In the genomic region with DNA sequence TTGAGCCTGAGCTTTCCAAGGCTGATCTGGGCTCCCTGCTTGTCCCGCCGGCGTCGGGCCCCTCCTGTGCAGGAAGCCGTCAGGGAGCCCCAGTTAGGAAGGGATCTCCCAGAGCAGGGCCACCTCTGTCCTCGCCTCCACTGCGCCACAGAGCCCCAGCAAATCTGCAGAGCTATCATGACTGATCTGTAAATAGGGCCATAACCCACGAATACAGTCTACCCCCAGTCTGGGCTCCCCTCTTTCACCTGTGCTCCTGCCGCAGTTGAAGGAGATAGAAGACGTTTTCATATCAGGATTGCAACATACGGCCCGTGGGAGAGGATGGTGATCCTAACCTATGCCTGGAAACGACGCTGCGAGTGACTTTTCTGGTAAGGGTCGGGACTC, we compare ENCODE assay signal across 8 cellular contexts.
A peak's percentile ranks its signal among the peaks of the same experiment; 100 is the strongest.
DNase-seq lines count a peak whose midpoint lies in the region; ATAC-seq and TF ChIP-seq lines count a peak whose summit lies in the region.

No MANE protein-coding gene starts in this region.

- H3K27ac ChIP-seq in SK-N-SH (ENCODE audit: low read depth in 2 of 2, low read length in 1 of 2) (peak overlapping the region in 1 of 2 experiments; percentile 68; a peak in 2 of 4 replicates), WERI-Rb-1 (peak overlapping the region; percentile 52), hepatocyte (peak overlapping the region; percentile 5), neural progenitor cell (no peak overlapping the region)

- no peak for DNase-seq in SK-N-SH
- DNase-seq in WERI-Rb-1: peak; percentile 44
- DNase-seq in hepatocyte (ENCODE audit: low spot score): no peak
- no peak for DNase-seq in stimulated activated naive B cell treated with anti-CD40 and anti-IgM and Interleukin-4, amounts not matched to agents 10 μg/mL and 1 μg/mL and 100 μg/mL, for 72 hours
- DNase-seq in neural progenitor cell (ENCODE audit: low spot score): no peak
- no peak for DNase-seq in NCI-H1694 treated with DMSO at 0.1 percent for 48 hours (lab: John Stamatoyannopoulos, UW)
- DNase-seq in NCI-H1436 treated with DMSO at 0.1 percent for 48 hours (lab: John Stamatoyannopoulos, UW): no peak

- TF ChIP-seq CTCF in SK-N-SH (IDR thresholded peaks at IDR 0.05): no peak
- no peak for TF ChIP-seq CTCF in WERI-Rb-1 (IDR thresholded peaks at IDR 0.05; ENCODE audit: low read depth, low read length)
- TF ChIP-seq CTCF in hepatocyte (IDR thresholded peaks at IDR 0.05; ENCODE audit: poor library complexity): no peak
- TF ChIP-seq CTCF in neural progenitor cell (IDR thresholded peaks at IDR 0.05): no peak

- CTCF ChIA-PET in SK-N-SH (lab: Yijun Ruan, JAX): no interaction called here

- 94% methylated on average over 16 of the region's 16 CpGs for WGBS in SK-N-SH (ENCODE audit: low lambda C conversion rate)
- WGBS in hepatocyte (ENCODE audit: low lambda C conversion rate, missing lambda C conversion rate): 87% methylated on average over 16 of the region's 16 CpGs

- H3K36me3 ChIP-seq in SK-N-SH (replicated peaks in 1 of 2; ENCODE audit: control insufficient read depth in 1 of 2, insufficient read depth in 2 of 2, low read length in 1 of 2) (no peaks in the 10 kb centered on the region), WERI-Rb-1 (no peaks in the 10 kb centered on the region; the same call in 1 of the 2 replicates), hepatocyte (replicated peaks; ENCODE audit: insufficient read depth, low read depth) (no peaks in the 10 kb centered on the region), neural progenitor cell (no peaks in the 10 kb centered on the region)

- POLR2A ChIA-PET in SK-N-SH (lab: Yijun Ruan, JAX): no interaction called here

- H3K9ac ChIP-seq in SK-N-SH (0 out of 2 replicates have a peak overlapping the region, but pooled peaks have one; percentile 34), neural progenitor cell (no peak overlapping the region)

- ATAC-seq in SK-N-SH treated with all-trans-retinoic acid at 6 μM for 48 hours: no peak
- ATAC-seq in stimulated activated naive B cell treated with anti-CD40 and anti-IgM and Interleukin-4, amounts not matched to agents 10 μg/mL and 1 μg/mL and 100 μg/mL, for 72 hours (replicated peaks): no peak

- H3K4me3 Mint-ChIP-seq in stimulated activated naive B cell treated with anti-CD40 and anti-IgM and Interleukin-4, amounts not matched to agents 10 μg/mL and 1 μg/mL and 100 μg/mL, for 72 hours: peak overlapping the region; percentile 80 to 83
- H3K4me3 Mint-ChIP-seq in neural progenitor cell: no peak overlapping the region

- TF ChIP-seq EP300 in SK-N-SH (IDR thresholded peaks at IDR 0.05; ENCODE audit: borderline replicate concordance in 1 of 2, low read depth in 1 of 2, low read length in 1 of 2): no peak

- peak overlapping the region in 1 of 2 experiments; percentile 32; a peak in 1 of 4 replicates for H3K4me3 ChIP-seq in SK-N-SH (ENCODE audit: low read depth in 2 of 2, low read length in 1 of 2)
- peak overlapping the region; percentile 35 for H3K4me3 ChIP-seq in WERI-Rb-1 (ENCODE audit: low read depth, low read length)
- H3K4me3 ChIP-seq in hepatocyte: no peak overlapping the region
- no peak overlapping the region for H3K4me3 ChIP-seq in neural progenitor cell

- H3K79me2 ChIP-seq in SK-N-SH (ENCODE audit: insufficient read depth) (no peaks in the 10 kb centered on the region), hepatocyte (no peaks in the 10 kb centered on the region), neural progenitor cell (ENCODE audit: low read depth) (no peaks in the 10 kb centered on the region)

- H3K9me3 Mint-ChIP-seq in stimulated activated naive B cell treated with anti-CD40 and anti-IgM and Interleukin-4, amounts not matched to agents 10 μg/mL and 1 μg/mL and 100 μg/mL, for 72 hours: peaks cover 7 to 10% of the 10 kb centered on the region in 2 donors
- no peaks in the 10 kb centered on the region for H3K9me3 Mint-ChIP-seq in neural progenitor cell

- TF ChIP-seq RAD21 in SK-N-SH (IDR thresholded peaks at IDR 0.05; ENCODE audit: low read length): no peak

- peaks cover 16 to 22% of the 10 kb centered on the region in 2 donors for H3K36me3 Mint-ChIP-seq in stimulated activated naive B cell treated with anti-CD40 and anti-IgM and Interleukin-4, amounts not matched to agents 10 μg/mL and 1 μg/mL and 100 μg/mL, for 72 hours
- H3K36me3 Mint-ChIP-seq in neural progenitor cell: no peaks in the 10 kb centered on the region

- peaks cover 10 to 16% of the 10 kb centered on the region in 2 experiments; a peak in 2 of 4 replicates for H3K4me1 ChIP-seq in SK-N-SH (ENCODE audit: control insufficient read depth in 1 of 2, insufficient read depth in 2 of 2, low read depth in 1 of 2, low read length in 1 of 2)
- no peaks in the 10 kb centered on the region for H3K4me1 ChIP-seq in hepatocyte (ENCODE audit: insufficient read depth)
- H3K4me1 ChIP-seq in neural progenitor cell: no peaks in the 10 kb centered on the region

- peak overlapping the region; percentile 70 for H3K4me2 ChIP-seq in SK-N-SH
- H3K4me2 ChIP-seq in hepatocyte: no peak overlapping the region
- no peak overlapping the region for H3K4me2 ChIP-seq in neural progenitor cell

- H3F3A ChIP-seq in SK-N-SH (replicated peaks; ENCODE audit: insufficient read depth): peaks cover 4% of the 10 kb centered on the region
- no peaks in the 10 kb centered on the region for H3F3A ChIP-seq in neural progenitor cell (ENCODE audit: low read depth)

- H3K9me2 ChIP-seq in SK-N-SH (no peaks in the 10 kb centered on the region), hepatocyte (replicated peaks; ENCODE audit: insufficient read depth) (no peaks in the 10 kb centered on the region)

- H4K20me1 ChIP-seq in SK-N-SH (ENCODE audit: insufficient read depth) (no peaks in the 10 kb centered on the region), hepatocyte (ENCODE audit: insufficient read depth, poor library complexity, severe bottlenecking) (no peaks in the 10 kb centered on the region), neural progenitor cell (ENCODE audit: low read depth) (no peaks in the 10 kb centered on the region)

- peaks cover 23 to 38% of the 10 kb centered on the region in 2 donors for H3K4me1 Mint-ChIP-seq in stimulated activated naive B cell treated with anti-CD40 and anti-IgM and Interleukin-4, amounts not matched to agents 10 μg/mL and 1 μg/mL and 100 μg/mL, for 72 hours
- peaks cover 10% of the 10 kb centered on the region for H3K4me1 Mint-ChIP-seq in neural progenitor cell

- no peaks in the 10 kb centered on the region for H3K27me3 ChIP-seq in SK-N-SH (ENCODE audit: insufficient read depth)
- no peaks in the 10 kb centered on the region for H3K27me3 ChIP-seq in WERI-Rb-1 (ENCODE audit: insufficient read depth, low read depth, severe bottlenecking)
- no peaks in the 10 kb centered on the region for H3K27me3 ChIP-seq in hepatocyte
- no peaks in the 10 kb centered on the region for H3K27me3 ChIP-seq in neural progenitor cell

- H3K9me3 ChIP-seq in SK-N-SH (no peaks in the 10 kb centered on the region), WERI-Rb-1 (ENCODE audit: severe bottlenecking) (no peaks in the 10 kb centered on the region), hepatocyte (ENCODE audit: low read depth) (no peaks in the 10 kb centered on the region), neural progenitor cell (ENCODE audit: low read depth) (no peaks in the 10 kb centered on the region)

- H3K27ac Mint-ChIP-seq in stimulated activated naive B cell treated with anti-CD40 and anti-IgM and Interleukin-4, amounts not matched to agents 10 μg/mL and 1 μg/mL and 100 μg/mL, for 72 hours: peak overlapping the region; percentile 89
- H3K27ac Mint-ChIP-seq in neural progenitor cell: no peak overlapping the region

- H2AFZ ChIP-seq in SK-N-SH (ENCODE audit: low read depth) (peak overlapping the region; percentile 72; the same call in 1 of the 2 replicates), hepatocyte (no peak overlapping the region), neural progenitor cell (replicated peaks) (no peak overlapping the region)

- no peaks in the 10 kb centered on the region for H3K27me3 Mint-ChIP-seq in stimulated activated naive B cell treated with anti-CD40 and anti-IgM and Interleukin-4, amounts not matched to agents 10 μg/mL and 1 μg/mL and 100 μg/mL, for 72 hours
- peaks cover 6% of the 10 kb centered on the region for H3K27me3 Mint-ChIP-seq in neural progenitor cell (ENCODE audit: insufficient read depth, low read depth)

TF ChIP-seq in SK-N-SH, 30 proteins besides CTCF, POLR2A, EP300 and RAD21 (continues in another document):
- TF ChIP-seq CHD2 (IDR thresholded peaks at IDR 0.05; ENCODE audit: low read length, partially characterized antibody) (no peak), RXRA (IDR thresholded peaks at IDR 0.05; ENCODE audit: borderline replicate concordance, low read depth) (no peak), FOXJ3 (CRISPR knock-in tag; IDR thresholded peaks at IDR 0.05) (no peak), TEAD4 (IDR thresholded peaks at IDR 0.05; ENCODE audit: borderline replicate concordance, insufficient read depth) (no peak)
- TF ChIP-seq, protein P1, sequence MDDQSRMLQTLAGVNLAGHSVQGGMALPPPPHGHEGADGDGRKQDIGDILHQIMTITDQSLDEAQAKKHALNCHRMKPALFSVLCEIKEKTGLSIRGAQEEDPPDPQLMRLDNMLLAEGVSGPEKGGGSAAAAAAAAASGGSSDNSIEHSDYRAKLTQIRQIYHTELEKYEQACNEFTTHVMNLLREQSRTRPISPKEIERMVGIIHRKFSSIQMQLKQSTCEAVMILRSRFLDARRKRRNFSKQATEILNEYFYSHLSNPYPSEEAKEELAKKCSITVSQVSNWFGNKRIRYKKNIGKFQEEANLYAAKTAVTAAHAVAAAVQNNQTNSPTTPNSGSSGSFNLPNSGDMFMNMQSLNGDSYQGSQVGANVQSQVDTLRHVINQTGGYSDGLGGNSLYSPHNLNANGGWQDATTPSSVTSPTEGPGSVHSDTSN (IDR thresholded peaks at IDR 0.05): no peak
